Comparison of ENCODE assay signal across 13 cellular contexts in genomic region chr2:67997528-67998267, GRCh38.
A peak's percentile ranks its signal among the peaks of the same experiment; 100 is the strongest.
DNase-seq lines count a peak whose midpoint lies in the region; ATAC-seq and TF ChIP-seq lines count a peak whose summit lies in the region.
"Had no signal": no experiment of that assay in that cellular context is flagged by ENCODE, and none has a peak within 500 bp of the region (broad histone marks: within the 10 kb centered on the region; RNA-seq: fewer than 3 reads in every experiment).

No MANE protein-coding gene starts in this region.

- 48% methylated on average over 6 of the region's 6 CpGs for WGBS in mammary epithelial cell (ENCODE audit: low coverage, missing lambda C conversion rate)

- TF ChIP-seq CTCF in AG10803 (conservative IDR thresholded peaks at IDR 0.05; ENCODE audit: low read length) (no peak), mammary epithelial cell (conservative IDR thresholded peaks at IDR 0.05 in 1 of 2, IDR thresholded peaks at IDR 0.05 in 1 of 2; ENCODE audit: extremely low read depth in 1 of 2, insufficient read depth in 1 of 2, low read depth in 1 of 2, low read length in 2 of 2) (no peak), right atrium auricular region (IDR thresholded peaks at IDR 0.05) (no peak), OCI-LY7 (conservative IDR thresholded peaks at IDR 0.05; ENCODE audit: low read length) (no peak)

- no peaks in the 10 kb centered on the region for H3K27me3 ChIP-seq in mammary epithelial cell (ENCODE audit: insufficient read depth, low read length)
- no peaks in the 10 kb centered on the region for H3K27me3 ChIP-seq in right atrium auricular region

- H3K4me2 ChIP-seq in mammary epithelial cell (ENCODE audit: insufficient read depth, low read depth, low read length) (peak overlapping the region; percentile 78), OCI-LY7 (ENCODE audit: low read length) (no peak overlapping the region)

- H3K4me3 ChIP-seq in AG10803 (ENCODE audit: low read length) (no peak overlapping the region), mammary epithelial cell (replicated peaks in 1 of 3; ENCODE audit: insufficient read depth in 1 of 3, low read depth in 2 of 3, low read length in 3 of 3) (peak overlapping the region in 2 of 3 experiments; percentile 0 to 1), right atrium auricular region (no peak overlapping the region), OCI-LY7 (ENCODE audit: low read depth, low read length, poor library complexity, severe bottlenecking) (no peak overlapping the region)

- no peak for ATAC-seq in HG03342 (IDR thresholded peaks at IDR 0.05; ENCODE audit: unreplicated experiment)
- ATAC-seq: stimulated activated naive B cell treated with anti-CD40 and anti-IgM and Interleukin-4, amounts not matched to agents 10 μg/mL and 1 μg/mL and 100 μg/mL, for 72 hours had no signal

- POLR2A ChIA-PET in OCI-LY7 (lab: Charles Lee): no interaction called here

- no peaks in the 10 kb centered on the region for H3K9me3 ChIP-seq in mammary epithelial cell (replicated peaks; ENCODE audit: insufficient read depth, low read length)
- no peaks in the 10 kb centered on the region for H3K9me3 ChIP-seq in right atrium auricular region
- H3K9me3 ChIP-seq in OCI-LY7 (ENCODE audit: low read length): no peaks in the 10 kb centered on the region

- H3K36me3 ChIP-seq in mammary epithelial cell (ENCODE audit: insufficient read depth, low read length): no peaks in the 10 kb centered on the region
- H3K36me3 ChIP-seq in right atrium auricular region: no peaks in the 10 kb centered on the region
- H3K36me3 ChIP-seq in OCI-LY7 (ENCODE audit: insufficient read depth, low read length): no peaks in the 10 kb centered on the region

- H3K79me2 ChIP-seq in mammary epithelial cell (ENCODE audit: insufficient read depth, low read length) (no peaks in the 10 kb centered on the region), OCI-LY7 (ENCODE audit: insufficient read depth, low read depth, low read length) (no peaks in the 10 kb centered on the region)

- H3K9ac ChIP-seq in mammary epithelial cell (ENCODE audit: insufficient read depth, low read length): peak overlapping the region; percentile 33

- H3K27ac ChIP-seq in mammary epithelial cell (ENCODE audit: insufficient read depth, low read depth, low read length): peak overlapping the region; percentile 70
- no peak overlapping the region for H3K27ac ChIP-seq in right atrium auricular region
- H3K27ac ChIP-seq in OCI-LY7 (ENCODE audit: low read depth, low read length, poor library complexity, severe bottlenecking): no peak overlapping the region

- dilution Hi-C loops in mammary epithelial cell (cut with HindIII; ENCODE audit: low sequenced_read_pairs): loop anchor here (5.0 kb wide), 1 partner anchor 35 kb away; no protein-coding TSS in a partner anchor

- BruUV-seq in mammary epithelial cell (replicated peaks; lab: Mats Ljungman, UMichigan) (no TSS peak), OCI-LY7 (replicated peaks; lab: Mats Ljungman, UMichigan) (no TSS peak)

- in situ Hi-C loops in mammary epithelial cell (cut with MboI; ENCODE audit: low sequenced_read_pairs in 2 of 2): no loop called here

- peaks cover 30% of the 10 kb centered on the region for H3K4me1 ChIP-seq in mammary epithelial cell (ENCODE audit: insufficient read depth, low read length)
- H3K4me1 ChIP-seq in right atrium auricular region: no peaks in the 10 kb centered on the region
- no peaks in the 10 kb centered on the region for H3K4me1 ChIP-seq in OCI-LY7 (ENCODE audit: insufficient read depth, low read length, poor library complexity, severe bottlenecking)

- H4K20me1 ChIP-seq in mammary epithelial cell (ENCODE audit: insufficient read depth, low read length) (no peaks in the 10 kb centered on the region), OCI-LY7 (ENCODE audit: insufficient read depth, low read length) (no peaks in the 10 kb centered on the region)

- DNase-seq in AG10803 (ENCODE audit: low read depth) (peak; percentile 55), LHCN-M2 (ENCODE audit: low read depth) (peak; percentile 78), mammary epithelial cell (peak; percentile 90), kidney glomerular epithelial cell (lab: John Stamatoyannopoulos, UW) (peak; percentile 35), right atrium auricular region (ENCODE audit: low spot score) (no peak), dedifferentiated amniotic fluid mesenchymal stem cell (ENCODE audit: extremely low spot score) (no peak), OCI-LY7 (ENCODE audit: low spot score) (no peak)
- DNase-seq: activated naive CD4-positive, alpha-beta T cell treated with anti-CD3 and anti-CD28 coated beads for 36 hours; CD4-positive, alpha-beta memory T cell; NCI-H146; occipital lobe; stimulated activated naive B cell treated with anti-CD40 and anti-IgM and Interleukin-4, amounts not matched to agents 10 μg/mL and 1 μg/mL and 100 μg/mL, for 72 hours had no signal

- H3K9me2 ChIP-seq in OCI-LY7 (ENCODE audit: insufficient read depth, low read length): no peaks in the 10 kb centered on the region

- H2AFZ ChIP-seq in mammary epithelial cell (ENCODE audit: low read depth, low read length) (peak overlapping the region; percentile 74), OCI-LY7 (ENCODE audit: low read length) (no peak overlapping the region)

- intact Hi-C loops in mammary epithelial cell (cut with micrococcal nuclease) (loop anchor here (1.0 kb wide), 1 partner anchor 80 kb away; no protein-coding TSS in a partner anchor), OCI-LY7 (cut with micrococcal nuclease; ENCODE audit: unreplicated experiment) (no loop called here)

- CTCF ChIA-PET in mammary epithelial cell (lab: Charles Lee; ENCODE audit: low non-redundant PET): no interaction called here
- CTCF ChIA-PET in OCI-LY7 (lab: Charles Lee; ENCODE audit: unreplicated experiment): no interaction called here

Comparison
In these comparisons a context has a peak if more than half of its experiments do, and no peak if none do; other contexts are left out.
1. DNase-seq: peak in AG10803 (single experiment), LHCN-M2 (single experiment), mammary epithelial cell (single experiment) and kidney glomerular epithelial cell (single experiment); none in right atrium auricular region (single experiment), dedifferentiated amniotic fluid mesenchymal stem cell (single experiment) and OCI-LY7 (single experiment).
2. H3K4me3 ChIP-seq: peak in mammary epithelial cell (2 of 3); none in AG10803 (single experiment), right atrium auricular region (0 of 2) and OCI-LY7 (single experiment).